In genomic region chr7:158249692-158250091, GRCh38 we compare ENCODE assay signal across 14 cellular contexts.
DNase-seq lines count a peak whose midpoint lies in the region; ATAC-seq and TF ChIP-seq lines count a peak whose summit lies in the region.
"Had no signal": no experiment of that assay in that cellular context is flagged by ENCODE, and none has a peak within 500 bp of the region (broad histone marks: within the 10 kb centered on the region; RNA-seq: fewer than 3 reads in every experiment).

No MANE protein-coding gene starts in this region.

- TF ChIP-seq EP300 in SK-N-SH (IDR thresholded peaks at IDR 0.05; ENCODE audit: borderline replicate concordance in 1 of 2, low read depth in 1 of 2, low read length in 1 of 2) = no peak

- POLR2A ChIA-PET in SK-N-SH (lab: Yijun Ruan, JAX) = no interaction called here

- intact Hi-C loops in cardiac septum (cut with DNase I) (no loop called here), Right ventricle myocardium superior (cut with DNase I) (no loop called here)

- no peaks in the 10 kb centered on the region; a peak in 1 of 4 replicates for H3K4me1 ChIP-seq in SK-N-SH (ENCODE audit: control insufficient read depth in 1 of 2, insufficient read depth in 2 of 2, low read depth in 1 of 2, low read length in 1 of 2)
- H3K4me1 ChIP-seq in osteoblast (ENCODE audit: insufficient read depth, low read length) = no peaks in the 10 kb centered on the region
- H3K4me1 ChIP-seq: Caco-2 had no signal

- TF ChIP-seq RAD21 in SK-N-SH (IDR thresholded peaks at IDR 0.05; ENCODE audit: low read length) = no peak

- H3K4me2 ChIP-seq in SK-N-SH (no peak overlapping the region), osteoblast (ENCODE audit: insufficient read depth, low read length) (no peak overlapping the region)
- H3K4me2 ChIP-seq: GM23338 had no signal

- H3F3A ChIP-seq in SK-N-SH (replicated peaks; ENCODE audit: insufficient read depth) = peaks cover 8% of the 10 kb centered on the region

- TF ChIP-seq CTCF in SK-N-SH (IDR thresholded peaks at IDR 0.05) = no peak
- no peak for TF ChIP-seq CTCF in osteoblast (IDR thresholded peaks at IDR 0.05; ENCODE audit: extremely low read depth, low read depth, low read length)

- H3K36me3 ChIP-seq in SK-N-SH (replicated peaks in 1 of 2; ENCODE audit: control insufficient read depth in 1 of 2, insufficient read depth in 2 of 2, low read length in 1 of 2) = no peaks in the 10 kb centered on the region
- no peaks in the 10 kb centered on the region for H3K36me3 ChIP-seq in osteoblast (ENCODE audit: insufficient read depth, low read length)

- CTCF ChIA-PET in SK-N-SH (lab: Yijun Ruan, JAX) = no interaction called here

- H4K20me1 ChIP-seq in SK-N-SH (ENCODE audit: insufficient read depth) = no peaks in the 10 kb centered on the region
- H4K20me1 ChIP-seq in osteoblast (ENCODE audit: insufficient read depth, low read length) = no peaks in the 10 kb centered on the region

- H3K9ac ChIP-seq in SK-N-SH = no peak overlapping the region

- H3K4me3 ChIP-seq in SK-N-SH (ENCODE audit: low read depth in 2 of 2, low read length in 1 of 2) (no peak overlapping the region), osteoblast (ENCODE audit: insufficient read depth, low read length) (no peak overlapping the region)
- H3K4me3 ChIP-seq: GM23338 had no signal

- DNase-seq in SK-N-SH (peak; percentile 3), cardiac septum (ENCODE audit: low spot score) (peak; percentile 38), Right ventricle myocardium superior (no peak), osteoblast (ENCODE audit: insufficient read length, low spot score, missing footprints) (peak; percentile 31), NCI-H1105 (lab: John Stamatoyannopoulos, UW) (no peak), HK-2 (ENCODE audit: unreplicated experiment) (no peak)
- DNase-seq: Caco-2; CD8-positive, alpha-beta memory T cell; DND-41; GDM1; H7 had no signal

- no peak overlapping the region for H3K27ac ChIP-seq in SK-N-SH (ENCODE audit: low read depth in 2 of 2, low read length in 1 of 2)
- H3K27ac ChIP-seq in osteoblast (ENCODE audit: low read depth, low read length) = no peak overlapping the region
- H3K27ac ChIP-seq: 22Rv1 had no signal

- ATAC-seq in SK-N-SH treated with all-trans-retinoic acid at 6 μM for 48 hours = no peak
- ATAC-seq in Right ventricle myocardium superior (ENCODE audit: poor library complexity) = no peak
- ATAC-seq: GM23338 had no signal

- no peaks in the 10 kb centered on the region for H3K9me2 ChIP-seq in SK-N-SH

- H3K9me3 ChIP-seq in SK-N-SH (no peaks in the 10 kb centered on the region), osteoblast (ENCODE audit: low read depth, low read length) (peaks cover 4% of the 10 kb centered on the region)

- H3K79me2 ChIP-seq in SK-N-SH (ENCODE audit: insufficient read depth) = no peaks in the 10 kb centered on the region
- no peaks in the 10 kb centered on the region for H3K79me2 ChIP-seq in osteoblast (ENCODE audit: insufficient read depth, low read length)

- WGBS in SK-N-SH (ENCODE audit: low lambda C conversion rate) = 21% methylated on average over 7 of the region's 9 CpGs

- no peak overlapping the region for H2AFZ ChIP-seq in SK-N-SH (ENCODE audit: low read depth)
- no peak overlapping the region for H2AFZ ChIP-seq in osteoblast (ENCODE audit: low read length)
- H2AFZ ChIP-seq: GM23338 had no signal

- H3K27me3 ChIP-seq in SK-N-SH (ENCODE audit: insufficient read depth) (no peaks in the 10 kb centered on the region), osteoblast (ENCODE audit: insufficient read depth, low read length) (no peaks in the 10 kb centered on the region)

TF ChIP-seq in SK-N-SH, 30 proteins besides CTCF, POLR2A, EP300 and RAD21:
- TF ChIP-seq FOXM1 (IDR thresholded peaks at IDR 0.05; ENCODE audit: low read depth) (no peak), TAF1 (IDR thresholded peaks at IDR 0.05; ENCODE audit: borderline replicate concordance, low read depth, low read length) (no peak), USF1 (IDR thresholded peaks at IDR 0.05; ENCODE audit: borderline replicate concordance, low read depth) (no peak), RFX5 (IDR thresholded peaks at IDR 0.05; ENCODE audit: low read length) (no peak), RCOR1 (IDR thresholded peaks at IDR 0.05; ENCODE audit: low read length) (no peak), JUND (IDR thresholded peaks at IDR 0.05) (no peak), NFIC (IDR thresholded peaks at IDR 0.05; ENCODE audit: borderline replicate concordance) (no peak), SIN3A (IDR thresholded peaks at IDR 0.05; ENCODE audit: borderline replicate concordance, low read depth, low read length) (no peak), MEF2A (IDR thresholded peaks at IDR 0.05; ENCODE audit: borderline replicate concordance, low read depth) (no peak), SMC3 (IDR thresholded peaks at IDR 0.05; ENCODE audit: low read depth, low read length) (no peak), MXI1 (IDR thresholded peaks at IDR 0.05; ENCODE audit: low read depth, low read length) (no peak), GABPA (IDR thresholded peaks at IDR 0.05; ENCODE audit: low read depth) (no peak)
- TF ChIP-seq, protein P1, sequence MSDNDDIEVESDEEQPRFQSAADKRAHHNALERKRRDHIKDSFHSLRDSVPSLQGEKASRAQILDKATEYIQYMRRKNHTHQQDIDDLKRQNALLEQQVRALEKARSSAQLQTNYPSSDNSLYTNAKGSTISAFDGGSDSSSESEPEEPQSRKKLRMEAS (IDR thresholded peaks at IDR 0.05; ENCODE audit: low read depth) = no peak
- TF ChIP-seq, protein P2, sequence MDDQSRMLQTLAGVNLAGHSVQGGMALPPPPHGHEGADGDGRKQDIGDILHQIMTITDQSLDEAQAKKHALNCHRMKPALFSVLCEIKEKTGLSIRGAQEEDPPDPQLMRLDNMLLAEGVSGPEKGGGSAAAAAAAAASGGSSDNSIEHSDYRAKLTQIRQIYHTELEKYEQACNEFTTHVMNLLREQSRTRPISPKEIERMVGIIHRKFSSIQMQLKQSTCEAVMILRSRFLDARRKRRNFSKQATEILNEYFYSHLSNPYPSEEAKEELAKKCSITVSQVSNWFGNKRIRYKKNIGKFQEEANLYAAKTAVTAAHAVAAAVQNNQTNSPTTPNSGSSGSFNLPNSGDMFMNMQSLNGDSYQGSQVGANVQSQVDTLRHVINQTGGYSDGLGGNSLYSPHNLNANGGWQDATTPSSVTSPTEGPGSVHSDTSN (IDR thresholded peaks at IDR 0.05) = no peak

TF ChIP-seq in SK-N-SH treated with all-trans-retinoic acid at 6 μM for 48 hours, 23 proteins besides CTCF, POLR2A, EP300 and RAD21:
- TF ChIP-seq ZNF70 (CRISPR knock-in tag; IDR thresholded peaks at IDR 0.05) (no peak), ZC3H10 (CRISPR knock-in tag; IDR thresholded peaks at IDR 0.05) (no peak), OSR1 (CRISPR knock-in tag; IDR thresholded peaks at IDR 0.05) (no peak), PPARA (CRISPR knock-in tag; IDR thresholded peaks at IDR 0.05; ENCODE audit: borderline replicate concordance) (no peak), TOX (CRISPR knock-in tag; IDR thresholded peaks at IDR 0.05; ENCODE audit: borderline replicate concordance) (no peak)
- TF ChIP-seq, protein P3, sequence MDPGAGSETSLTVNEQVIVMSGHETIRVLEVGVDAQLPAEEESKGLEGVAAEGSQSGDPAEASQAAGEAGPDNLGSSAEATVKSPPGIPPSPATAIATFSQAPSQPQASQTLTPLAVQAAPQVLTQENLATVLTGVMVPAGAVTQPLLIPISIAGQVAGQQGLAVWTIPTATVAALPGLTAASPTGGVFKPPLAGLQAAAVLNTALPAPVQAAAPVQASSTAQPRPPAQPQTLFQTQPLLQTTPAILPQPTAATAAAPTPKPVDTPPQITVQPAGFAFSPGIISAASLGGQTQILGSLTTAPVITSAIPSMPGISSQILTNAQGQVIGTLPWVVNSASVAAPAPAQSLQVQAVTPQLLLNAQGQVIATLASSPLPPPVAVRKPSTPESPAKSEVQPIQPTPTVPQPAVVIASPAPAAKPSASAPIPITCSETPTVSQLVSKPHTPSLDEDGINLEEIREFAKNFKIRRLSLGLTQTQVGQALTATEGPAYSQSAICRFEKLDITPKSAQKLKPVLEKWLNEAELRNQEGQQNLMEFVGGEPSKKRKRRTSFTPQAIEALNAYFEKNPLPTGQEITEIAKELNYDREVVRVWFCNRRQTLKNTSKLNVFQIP (CRISPR knock-in tag; IDR thresholded peaks at IDR 0.05; ENCODE audit: borderline replicate concordance, low read depth) = no peak
TF ChIP-seq in SK-N-SH treated with all-trans-retinoic acid at 6 μM for 48 hours: peak in this region for 0.

Comparison
In these comparisons a context has a peak if more than half of its experiments do, and no peak if none do; other contexts are left out.
1. DNase-seq: peak in SK-N-SH (single experiment), cardiac septum (single experiment) and osteoblast (single experiment); none in Right ventricle myocardium superior (single experiment), NCI-H1105 (single experiment) and HK-2 (single experiment).